ENCODE assay signal across 9 cellular contexts in genomic region chr12:1553987-1554982, GRCh38. TPM values are rescaled to one million over a fixed set of nuclear protein-coding genes. Genes with fewer than 3 reads are reported as not detected.
DNase-seq lines count a peak whose midpoint lies in the region; ATAC-seq, FAIRE-seq and TF ChIP-seq lines count a peak whose summit lies in the region.
"Had no signal": no experiment of that assay in that cellular context is flagged by ENCODE, and none has a peak within 500 bp of the region (broad histone marks: within the 10 kb centered on the region; RNA-seq: fewer than 3 reads in every experiment).

No MANE protein-coding gene starts in this region.

- no peak for FAIRE-seq in RCC 7860 (lab: Jason Lieb, UNC)

- ATAC-seq in GM19324 (IDR thresholded peaks at IDR 0.05; ENCODE audit: low FRiP score, unreplicated experiment) (peak; percentile 96), HG03045 (IDR thresholded peaks at IDR 0.05; ENCODE audit: unreplicated experiment) (peak; percentile 94), left ventricle myocardium superior (no peak)
- ATAC-seq: Right ventricle myocardium inferior had no signal

- no peaks in the 10 kb centered on the region for H3K9me3 ChIP-seq in uterus

- no peaks in the 10 kb centered on the region for H3K36me3 ChIP-seq in uterus

- no peak overlapping the region for H3K27ac ChIP-seq in uterus

- H3K4me1 ChIP-seq in uterus = no peaks in the 10 kb centered on the region

- DNase-seq in activated T-cell treated with anti-CD3 and anti-CD28 coated beads, Interleukin-2, amount 50 U/mL, for 48 hours = peak; percentile 64 to 69
- DNase-seq in DMS 273 (lab: John Stamatoyannopoulos, UW; ENCODE audit: unreplicated experiment) (no peak), uterus (no peak), RCC 7860 (ENCODE audit: low spot score) (no peak), left ventricle myocardium superior (no peak)

- no peak for TF ChIP-seq POLR2A in uterus (IDR thresholded peaks at IDR 0.05)

- no peak overlapping the region for H3K4me3 ChIP-seq in uterus

- TF ChIP-seq CTCF in GM12872 (IDR thresholded peaks at IDR 0.05; ENCODE audit: insufficient read depth, low read depth, low read length) (0 out of 3 replicates have a peak, but pooled peaks have one; percentile 16), uterus (IDR thresholded peaks at IDR 0.05) (no peak)

- H3K27me3 ChIP-seq in uterus = no peaks in the 10 kb centered on the region

- intact Hi-C loops in uterus (cut with DNase I; ENCODE audit: low total_unique reads) (no loop called here), left ventricle myocardium superior (cut with micrococcal nuclease) (no loop called here)

RNA-seq across cellular contexts. Expression of gene FBXL14, which starts 40.1 kb away (rescaled TPM):
- 10 to 100 TPM in 3 of 4 donors, 1 to 10 TPM in 1; 1.5 to 17.4 (median 13.5) TPM for total RNA-seq in uterus
- total RNA-seq in left ventricle myocardium superior = 7.7 TPM

Comparison
In these comparisons a context has a peak if more than half of its experiments do, and no peak if none do; other contexts are left out.
1. DNase-seq: peak in activated T-cell treated with anti-CD3 and anti-CD28 coated beads, Interleukin-2, amount 50 U/mL, for 48 hours (2 of 2); none in DMS 273 (single experiment), uterus (0 of 2), RCC 7860 (single experiment) and left ventricle myocardium superior (single experiment).